8 cellular contexts compared by ENCODE assay signal in genomic region chr12:93376436-93377251, GRCh38. TPM values are rescaled to one million over a fixed set of nuclear protein-coding genes. Genes with fewer than 3 reads are reported as not detected.
DNase-seq lines count a peak whose midpoint lies in the region; ATAC-seq and TF ChIP-seq lines count a peak whose summit lies in the region.

No MANE protein-coding gene starts in this region.

- no peak overlapping the region; the same call in 1 of the 2 replicates for H3K56ac ChIP-seq in IMR-90 (ENCODE audit: extremely low read depth, insufficient read depth, low read length)

- DNase-seq in BJ (ENCODE audit: low read depth) (no peak), IMR-90 (peak; percentile 60), astrocyte of the hippocampus (ENCODE audit: low read depth, low spot score) (peak; percentile 26), NCI-H1092 treated with DMSO at 0.1 percent for 48 hours (lab: John Stamatoyannopoulos, UW) (no peak)

- intact Hi-C loops in IMR-90 (cut with micrococcal nuclease), result loop anchor here (1.0 to 5.0 kb wide), 3 partner anchors 134 to 249 kb away; no protein-coding TSS in a partner anchor

- no peaks in the 10 kb centered on the region for H3K9me3 ChIP-seq in IMR-90 (ENCODE audit: control insufficient read depth, insufficient read depth, low read length)
- no peaks in the 10 kb centered on the region for H3K9me3 ChIP-seq in iPS-18a (ENCODE audit: control insufficient read depth, low read depth, low read length)
- no peaks in the 10 kb centered on the region for H3K9me3 ChIP-seq in skeletal muscle satellite cell (replicated peaks; ENCODE audit: low read length)

- peak overlapping the region; percentile 58 for H4K5ac ChIP-seq in IMR-90 (ENCODE audit: low read depth, low read length)

- ATAC-seq in IMR-90 (ENCODE audit: low read depth) (no peak), HG03439 (IDR thresholded peaks at IDR 0.05; ENCODE audit: unreplicated experiment) (no peak), HG03039 (IDR thresholded peaks at IDR 0.05; ENCODE audit: unreplicated experiment) (no peak)

- peak overlapping the region; percentile 91 for H3K23ac ChIP-seq in IMR-90 (ENCODE audit: low read depth, low read length)

- H2BK15ac ChIP-seq in IMR-90 (ENCODE audit: low read depth, low read length), result 0 out of 3 replicates have a peak overlapping the region, but pooled peaks have one; percentile 4

- H2AK5ac ChIP-seq in IMR-90 (ENCODE audit: low read depth, low read length), result peak overlapping the region; percentile 17; the same call in 1 of the 2 replicates

- H3K79me1 ChIP-seq in IMR-90 (ENCODE audit: low read depth in 1 of 2, low read length in 2 of 2), result peaks cover 0 to 25% of the 10 kb centered on the region in 2 experiments; a peak in 3 of 4 replicates

- peak overlapping the region; percentile 57 for H3K4ac ChIP-seq in IMR-90 (ENCODE audit: low read depth, low read length)

- peak overlapping the region; percentile 67 for H3K18ac ChIP-seq in IMR-90 (ENCODE audit: low read depth, low read length)

- in situ Hi-C loops in IMR-90 (cut with MboI; ENCODE audit: low sequenced_read_pairs), result no loop called here

- H3K36me3 ChIP-seq in BJ (ENCODE audit: control insufficient read depth, insufficient read depth, low read length), result no peaks in the 10 kb centered on the region
- H3K36me3 ChIP-seq in IMR-90 (ENCODE audit: control insufficient read depth, insufficient read depth, low read length), result no peaks in the 10 kb centered on the region
- H3K36me3 ChIP-seq in iPS-18a (ENCODE audit: control insufficient read depth, low read depth, low read length), result no peaks in the 10 kb centered on the region
- no peaks in the 10 kb centered on the region for H3K36me3 ChIP-seq in skeletal muscle satellite cell (ENCODE audit: insufficient read depth, low read length)

- WGBS in IMR-90 (ENCODE audit: extremely low coverage in 2 of 2, insufficient read length in 1 of 2), 2 experiments, result 44% methylated on average over 2 of the region's 10 CpGs; no CpG with 5 or more reads in 1 of the 2 experiments

- peak overlapping the region; percentile 6; the same call in 1 of the 2 replicates for H2BK20ac ChIP-seq in IMR-90 (ENCODE audit: low read depth, low read length)

- dilution Hi-C loops in IMR-90 (cut with HindIII; ENCODE audit: low sequenced_read_pairs, unreplicated experiment), result loop anchor here (25.0 kb wide), 1 partner anchor 389 kb away; no protein-coding TSS in a partner anchor

- H4K8ac ChIP-seq in IMR-90 (ENCODE audit: low read depth in 2 of 2, low read length in 2 of 2), result peak overlapping the region; percentile 48 to 88; a peak in 3 of 4 replicates

- TF ChIP-seq CTCF in BJ (IDR thresholded peaks at IDR 0.05; ENCODE audit: insufficient read depth, low read depth, low read length), result no peak
- no peak for TF ChIP-seq CTCF in IMR-90 (conservative IDR thresholded peaks at IDR 0.05; ENCODE audit: low read depth, low read length)

- peak overlapping the region; percentile 50 for H2BK120ac ChIP-seq in IMR-90 (ENCODE audit: low read depth, low read length)

- H3K27me3 ChIP-seq in BJ (ENCODE audit: control insufficient read depth, insufficient read depth, low read length) (no peaks in the 10 kb centered on the region), IMR-90 (ENCODE audit: control insufficient read depth, insufficient read depth, low read length) (no peaks in the 10 kb centered on the region), iPS-18a (ENCODE audit: control insufficient read depth, insufficient read depth, low read length) (no peaks in the 10 kb centered on the region), skeletal muscle satellite cell (ENCODE audit: control insufficient read depth, insufficient read depth, low read length) (no peaks in the 10 kb centered on the region)

- peaks cover 12% of the 10 kb centered on the region for H3K4me1 ChIP-seq in IMR-90 (ENCODE audit: control insufficient read depth, insufficient read depth, low read length)
- peaks cover 42% of the 10 kb centered on the region for H3K4me1 ChIP-seq in iPS-18a (ENCODE audit: control insufficient read depth, low read depth, low read length)
- H3K4me1 ChIP-seq in skeletal muscle satellite cell (ENCODE audit: control insufficient read depth, insufficient read depth, low read length), result peaks cover 20% of the 10 kb centered on the region

- peak overlapping the region; percentile 90 for H2AFZ ChIP-seq in IMR-90 (replicated peaks; ENCODE audit: low read length, poor library complexity)

- peak overlapping the region; percentile 59 for H2AK9ac ChIP-seq in IMR-90 (replicated peaks; ENCODE audit: low read depth, low read length, poor library complexity)

- POLR2A ChIA-PET in BJ (lab: Charles Lee), result interaction anchor here (0.6 kb wide), 2 partner anchors 517 to 520 kb away, joined by 3 to 28 read pairs; no protein-coding TSS in a partner anchor
- POLR2A ChIA-PET in IMR-90 (lab: Charles Lee; ENCODE audit: unreplicated experiment), result no interaction called here

- peak overlapping the region; percentile 16; the same call in 1 of the 2 replicates for H4K91ac ChIP-seq in IMR-90 (ENCODE audit: insufficient read depth, low read depth, low read length)

- H3K4me2 ChIP-seq in IMR-90 (ENCODE audit: low read depth, low read length) (peak overlapping the region; percentile 97), skeletal muscle satellite cell (ENCODE audit: low read length) (peak overlapping the region; percentile 85)

- H3K4me3 ChIP-seq in BJ (ENCODE audit: low read depth, low read length), result peak overlapping the region; percentile 57
- H3K4me3 ChIP-seq in IMR-90 (ENCODE audit: insufficient read depth, low read depth, low read length), result peak overlapping the region; percentile 70; the same call in 1 of the 2 replicates
- peak overlapping the region; percentile 75 for H3K4me3 ChIP-seq in iPS-18a (ENCODE audit: low read length)
- peak overlapping the region; percentile 69 for H3K4me3 ChIP-seq in skeletal muscle satellite cell (ENCODE audit: low read length)

- peaks cover 18% of the 10 kb centered on the region for H4K20me1 ChIP-seq in IMR-90 (ENCODE audit: insufficient read depth, low read length)

- H3K9me1 ChIP-seq in IMR-90 (ENCODE audit: insufficient read depth, low read length), result peaks cover 4% of the 10 kb centered on the region; the same call in 1 of the 2 replicates

- peak overlapping the region; percentile 33 for H3K9ac ChIP-seq in IMR-90 (ENCODE audit: low read depth, low read length)
- peak overlapping the region; percentile 30 for H3K9ac ChIP-seq in iPS-18a (ENCODE audit: low read length)
- H3K9ac ChIP-seq in skeletal muscle satellite cell (ENCODE audit: low read depth, low read length), result peak overlapping the region; percentile 61

- TF ChIP-seq POLR2A in IMR-90 (IDR thresholded peaks at IDR 0.05; ENCODE audit: low read depth, low read length), result no peak

- H3K27ac ChIP-seq in IMR-90 (ENCODE audit: insufficient read depth, low read length), result peak overlapping the region; percentile 26
- H3K27ac ChIP-seq in iPS-18a (ENCODE audit: low read length), result no peak overlapping the region

- H2BK5ac ChIP-seq in IMR-90 (ENCODE audit: low read depth, low read length, poor library complexity, severe bottlenecking), result peak overlapping the region; percentile 95

- peak overlapping the region; percentile 58 for H3K14ac ChIP-seq in IMR-90 (replicated peaks; ENCODE audit: low read depth, low read length)

- no peak for TF ChIP-seq RAD21 in IMR-90 (IDR thresholded peaks at IDR 0.05; ENCODE audit: low read length)

- BruUV-seq in IMR-90 (replicated peaks; lab: Mats Ljungman, UMichigan), result no TSS peak

- CTCF ChIA-PET in BJ (lab: Yijun Ruan, JAX), result interaction anchor here (0.6 to 1.5 kb wide), 4 partner anchors 59 to 389 kb away, joined by 3 to 4 read pairs (median 3); no protein-coding TSS in a partner anchor
- CTCF ChIA-PET in IMR-90 (lab: Yijun Ruan, JAX), result no interaction called here

TF ChIP-seq in IMR-90, 13 proteins besides CTCF, POLR2A, EP300 and RAD21:
- TF ChIP-seq CEBPB (IDR thresholded peaks at IDR 0.05; ENCODE audit: low read depth, low read length) (peak; percentile 90), ELK1 (IDR thresholded peaks at IDR 0.05; ENCODE audit: borderline replicate concordance, low read depth, low read length) (no peak)
TF ChIP-seq in IMR-90: peak in this region for 1.

RNA-seq across cellular contexts. Expression of gene NUDT4, which starts 1.1 kb away (rescaled TPM):
- 15.4 and 34.3 TPM in 2 replicates for polyA plus RNA-seq in BJ (2011; rRNA removed)
- 11.4 and 13.8 TPM in 2 replicates for polyA minus RNA-seq in BJ (2011; rRNA and poly(A)+ RNA removed)
- 25.6 and 61.9 TPM in 2 replicates for total RNA-seq in IMR-90 (2012; rRNA removed)
- polyA plus RNA-seq in IMR-90 (2012; rRNA removed), result 17.8 and 23.6 TPM in 2 replicates
- 6.2 and 9.8 TPM in 2 replicates for polyA plus RNA-seq in IMR-90 (2012; cell fraction: cytosol; rRNA removed)
- polyA plus RNA-seq in IMR-90 (2012; cell fraction: nucleus; rRNA removed; ENCODE audit: low replicate concordance), result 5.4 and 9.6 TPM in 2 replicates
- 40.2 and 47.9 TPM in 2 replicates for total RNA-seq in skeletal muscle satellite cell (2012; rRNA removed)

Comparison
In these comparisons a context has a peak if more than half of its experiments do, and no peak if none do; other contexts are left out.
1. DNase-seq: peak in IMR-90 (single experiment) and astrocyte of the hippocampus (single experiment); none in BJ (single experiment) and NCI-H1092 treated with DMSO at 0.1 percent for 48 hours (single experiment).
2. Peak in every context shown above with its lines, with median percentiles within 50 percentile points of each other: H3K4me3 ChIP-seq and H3K9ac ChIP-seq.